In genomic region chr19:17268754-17269153, GRCh38 we compare ENCODE assay signal across 2 cellular contexts.
TF ChIP-seq lines count a peak whose summit lies in the region.

No MANE protein-coding gene starts in this region.

TF ChIP-seq in HCT116, 20 proteins besides CTCF, POLR2A, EP300 and RAD21:
- no peak for TF ChIP-seq FOSL1 (IDR thresholded peaks at IDR 0.05; ENCODE audit: low read depth)
- no peak for TF ChIP-seq TCF7L2 (IDR thresholded peaks at IDR 0.05; ENCODE audit: borderline replicate concordance, extremely low read depth, insufficient read depth, insufficient read length)
- no peak for TF ChIP-seq EGR1 (IDR thresholded peaks at IDR 0.05; ENCODE audit: low read depth)
- TF ChIP-seq ZFX (IDR thresholded peaks at IDR 0.05) = no peak
- TF ChIP-seq EZH2 (IDR thresholded peaks at IDR 0.05) = no peak
- TF ChIP-seq YY1 (IDR thresholded peaks at IDR 0.05; ENCODE audit: extremely low read depth, insufficient replicate concordance, low read depth, low read length) = no peak
- TF ChIP-seq ZNF274 (IDR thresholded peaks at IDR 0.05; ENCODE audit: low read depth, low read length) = no peak
- no peak for TF ChIP-seq POLR2AphosphoS5 (IDR thresholded peaks at IDR 0.05; ENCODE audit: low read depth, low read length)
- TF ChIP-seq ZBTB33 (IDR thresholded peaks at IDR 0.05; ENCODE audit: extremely low read depth, insufficient replicate concordance, low read length) = no peak
- no peak for TF ChIP-seq MAX (IDR thresholded peaks at IDR 0.05)
- TF ChIP-seq CEBPB (IDR thresholded peaks at IDR 0.05; ENCODE audit: low read depth) = no peak

TF ChIP-seq in HEK293T, 16 proteins besides CTCF, POLR2A, EP300 and RAD21:
- no peak for TF ChIP-seq ARNT (IDR thresholded peaks at IDR 0.05)
- TF ChIP-seq SP1 (IDR thresholded peaks at IDR 0.05) = no peak
- no peak for TF ChIP-seq CTBP1 (IDR thresholded peaks at IDR 0.05; ENCODE audit: borderline replicate concordance)
- TF ChIP-seq ZNF384 (IDR thresholded peaks at IDR 0.05) = no peak
- no peak for TF ChIP-seq L3MBTL2 (conservative IDR thresholded peaks at IDR 0.05)
- no peak for TF ChIP-seq FOXK2 (IDR thresholded peaks at IDR 0.05)
- no peak for TF ChIP-seq TARDBP (IDR thresholded peaks at IDR 0.05)
- no peak for TF ChIP-seq FOXM1 (IDR thresholded peaks at IDR 0.05; ENCODE audit: borderline replicate concordance)
- no peak for TF ChIP-seq BHLHE40 (IDR thresholded peaks at IDR 0.05; ENCODE audit: borderline replicate concordance)
- TF ChIP-seq ELF4 (IDR thresholded peaks at IDR 0.05) = no peak
